In genomic region chr1:65399003-65399402, GRCh38 we compare ENCODE assay signal across 29 cellular contexts.
"Had no signal": no experiment of that assay in that cellular context is flagged by ENCODE, and none has a peak within 500 bp of the region (broad histone marks: within the 10 kb centered on the region; RNA-seq: fewer than 3 reads in every experiment).

No MANE protein-coding gene starts in this region.

- H3K27me3 ChIP-seq: colonic mucosa, dorsolateral prefrontal cortex, esophagus muscularis mucosa, esophagus squamous epithelium, foreskin keratinocyte, gastrocnemius medialis, gastroesophageal sphincter, heart left ventricle, heart right ventricle had no signal

- H3K27ac ChIP-seq: colonic mucosa, coronary artery, epithelial cell of prostate, esophagus muscularis mucosa, esophagus squamous epithelium, foreskin keratinocyte, gastrocnemius medialis, gastroesophageal sphincter, heart left ventricle, heart right ventricle had no signal

- H3K27me3 Mint-ChIP-seq: dendritic cell treated with granulocyte-macrophage colony-stimulating factor and Interleukin-4, amounts not matched to agents 40 ng/mL and 50 ng/mL, for 4 days; effector memory CD8-positive, alpha-beta T cell had no signal

- H3K27ac Mint-ChIP-seq: dendritic cell treated with granulocyte-macrophage colony-stimulating factor and Interleukin-4, amounts not matched to agents 40 ng/mL and 50 ng/mL, for 4 days; effector memory CD8-positive, alpha-beta T cell; endodermal cell had no signal

- H3K4me1 ChIP-seq: colonic mucosa, esophagus muscularis mucosa, esophagus squamous epithelium, foreskin keratinocyte, gastrocnemius medialis, gastroesophageal sphincter, heart left ventricle had no signal

- H3K4me3 Mint-ChIP-seq: dendritic cell treated with granulocyte-macrophage colony-stimulating factor and Interleukin-4, amounts not matched to agents 40 ng/mL and 50 ng/mL, for 4 days; effector memory CD8-positive, alpha-beta T cell; endodermal cell had no signal

- H3K4me3 ChIP-seq: colonic mucosa, coronary artery, dorsolateral prefrontal cortex, esophagus muscularis mucosa, esophagus squamous epithelium, gastrocnemius medialis, gastroesophageal sphincter, heart left ventricle, heart right ventricle had no signal

- FAIRE-seq: colon, endometrium, endothelial cell of umbilical vein, frontal cortex had no signal

- ATAC-seq: effector memory CD8-positive, alpha-beta T cell; esophagus mucosa; foreskin keratinocyte; gastrocnemius medialis; gastroesophageal sphincter; heart left ventricle; heart right ventricle had no signal

- H3K36me3 ChIP-seq: colonic mucosa, esophagus squamous epithelium, gastrocnemius medialis had no signal

- H3K9me3 ChIP-seq: colonic mucosa, esophagus muscularis mucosa, esophagus squamous epithelium, gastrocnemius medialis, gastroesophageal sphincter, heart left ventricle, heart right ventricle had no signal

- H3K9me3 Mint-ChIP-seq: dendritic cell treated with granulocyte-macrophage colony-stimulating factor and Interleukin-4, amounts not matched to agents 40 ng/mL and 50 ng/mL, for 4 days; effector memory CD8-positive, alpha-beta T cell; endodermal cell had no signal

- H3K4me1 Mint-ChIP-seq: endodermal cell had no signal

- DNase-seq: colonic mucosa; cortex of kidney; dermis blood vessel endothelial cell; dorsolateral prefrontal cortex; effector CD4-positive, alpha-beta T cell; effector CD8-positive, alpha-beta T cell; effector memory CD4-positive, alpha-beta T cell; effector memory CD8-positive, alpha-beta T cell; endodermal cell; erythroblast; esophagus squamous epithelium; foreskin fibroblast; foreskin keratinocyte; foreskin melanocyte; gastrocnemius medialis; glutamatergic neuron; head of caudate nucleus; heart left ventricle; heart right ventricle had no signal
